14 cellular contexts compared by ENCODE assay signal in the genomic region with DNA sequence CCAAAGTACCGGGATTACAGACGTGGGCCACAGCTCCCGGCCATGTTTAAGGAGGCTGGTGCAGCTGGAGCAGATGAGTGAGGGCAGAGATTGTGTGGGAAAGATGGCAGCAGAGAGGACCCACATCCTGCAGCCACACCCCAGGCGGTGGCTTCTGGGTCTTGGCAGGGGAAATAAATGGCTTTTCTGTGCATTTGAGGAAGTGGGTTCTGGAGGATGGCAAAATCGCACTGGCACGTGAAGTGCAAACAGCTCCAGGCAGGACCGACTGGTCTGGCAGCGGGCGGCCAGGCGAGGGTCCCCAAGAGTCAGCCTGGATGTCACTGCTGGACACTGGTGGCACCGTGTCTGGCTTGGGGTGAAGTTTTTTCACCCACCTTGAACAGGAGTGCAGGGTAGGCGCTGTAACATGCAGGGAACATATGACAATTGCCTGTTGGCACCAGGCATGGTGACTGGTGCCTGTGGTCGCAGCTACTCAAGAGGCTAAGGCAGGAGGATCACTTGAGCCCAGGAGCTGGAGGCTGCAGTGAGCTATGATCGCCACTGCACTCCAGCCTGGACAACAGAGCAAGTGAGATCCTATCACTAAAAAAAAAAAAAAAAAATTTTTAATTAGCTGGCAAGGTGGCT. TPM values are rescaled to one million over a fixed set of nuclear protein-coding genes. Genes with fewer than 3 reads are reported as not detected.
A peak's percentile ranks its signal among the peaks of the same experiment; 100 is the strongest.
DNase-seq lines count a peak whose midpoint lies in the region; ATAC-seq and TF ChIP-seq lines count a peak whose summit lies in the region.
"Had no signal": no experiment of that assay in that cellular context is flagged by ENCODE, and none has a peak within 500 bp of the region (broad histone marks: within the 10 kb centered on the region; RNA-seq: fewer than 3 reads in every experiment).

No MANE protein-coding gene starts in this region.

- TF ChIP-seq CTCF in left ventricle myocardium inferior (IDR thresholded peaks at IDR 0.05; ENCODE audit: borderline replicate concordance) (no peak), Peyer's patch (IDR thresholded peaks at IDR 0.05) (no peak)

- H3K27me3 Mint-ChIP-seq in activated naive CD8-positive, alpha-beta T cell treated with anti-CD3 and anti-CD28 coated beads for 36 hours = no peaks in the 10 kb centered on the region
- no peaks in the 10 kb centered on the region for H3K27me3 Mint-ChIP-seq in stimulated activated naive CD8-positive, alpha-beta T cell treated with anti-CD3 and anti-CD28 coated beads, Interleukin-15, amount 100 ng/mL, for 72 hours

- no peaks in the 10 kb centered on the region for H3K36me3 ChIP-seq in left ventricle myocardium inferior
- H3K36me3 ChIP-seq in Peyer's patch = peaks cover 0 to 24% (median 0%) of the 10 kb centered on the region in 3 donors
- H3K36me3 ChIP-seq: heart right ventricle, transverse colon had no signal

- no peaks in the 10 kb centered on the region for H3K9me3 ChIP-seq in left ventricle myocardium inferior (replicated peaks)
- no peaks in the 10 kb centered on the region for H3K9me3 ChIP-seq in Peyer's patch
- H3K9me3 ChIP-seq: heart right ventricle, transverse colon had no signal

- ATAC-seq in left ventricle myocardium superior (no peak), GM19324 (IDR thresholded peaks at IDR 0.05; ENCODE audit: low FRiP score, unreplicated experiment) (no peak)
- peak; percentile 60 for ATAC-seq in stimulated activated naive CD8-positive, alpha-beta T cell treated with anti-CD3 and anti-CD28 coated beads, Interleukin-15, amount 100 ng/mL, for 72 hours

- H3K4me1 ChIP-seq in left ventricle myocardium inferior (no peaks in the 10 kb centered on the region), Peyer's patch (peaks cover 0 to 9% (median 0%) of the 10 kb centered on the region in 4 donors)

- H3K36me3 Mint-ChIP-seq in activated naive CD8-positive, alpha-beta T cell treated with anti-CD3 and anti-CD28 coated beads for 36 hours = no peaks in the 10 kb centered on the region

- intact Hi-C loops in left ventricle myocardium superior (cut with micrococcal nuclease) = no loop called here
- intact Hi-C loops in left ventricle myocardium inferior (cut with micrococcal nuclease) = no loop called here

- TF ChIP-seq POLR2A in Peyer's patch (IDR thresholded peaks at IDR 0.05) = no peak

- H3K27ac ChIP-seq in left ventricle myocardium inferior (replicated peaks) (no peak overlapping the region), Peyer's patch (no peak overlapping the region)
- H3K27ac ChIP-seq: heart right ventricle, transverse colon had no signal

- DNase-seq in left ventricle myocardium superior = peak; percentile 42
- no peak for DNase-seq in left ventricle myocardium inferior
- DNase-seq in Peyer's patch = peak in 2 of 3 donors; percentile 48 to 55
- DNase-seq in activated naive CD8-positive, alpha-beta T cell treated with anti-CD3 and anti-CD28 coated beads for 36 hours = no peak
- DNase-seq in stimulated activated naive CD8-positive, alpha-beta T cell treated with anti-CD3 and anti-CD28 coated beads, Interleukin-15, amount 100 ng/mL, for 72 hours = no peak
- DNase-seq in NCI-H1105 (lab: John Stamatoyannopoulos, UW) = no peak
- no peak for DNase-seq in DMS53 treated with DMSO at 0.1 percent for 48 hours (lab: John Stamatoyannopoulos, UW; ENCODE audit: unreplicated experiment)
- DNase-seq: activated CD4-positive, alpha-beta T cell treated with anti-CD3 and anti-CD28 coated beads for 4 hours; SHP77; transverse colon had no signal

- peaks cover 17% of the 10 kb centered on the region for H3K4me1 Mint-ChIP-seq in activated naive CD8-positive, alpha-beta T cell treated with anti-CD3 and anti-CD28 coated beads for 36 hours
- peaks cover 35% of the 10 kb centered on the region for H3K4me1 Mint-ChIP-seq in stimulated activated naive CD8-positive, alpha-beta T cell treated with anti-CD3 and anti-CD28 coated beads, Interleukin-15, amount 100 ng/mL, for 72 hours

- peak overlapping the region; percentile 2 for H3K27ac Mint-ChIP-seq in activated naive CD8-positive, alpha-beta T cell treated with anti-CD3 and anti-CD28 coated beads for 36 hours
- H3K27ac Mint-ChIP-seq in stimulated activated naive CD8-positive, alpha-beta T cell treated with anti-CD3 and anti-CD28 coated beads, Interleukin-15, amount 100 ng/mL, for 72 hours = peak overlapping the region; percentile 4 to 78

- peaks cover 89% of the 10 kb centered on the region for H3K27me3 ChIP-seq in left ventricle myocardium inferior (ENCODE audit: low read depth)
- H3K27me3 ChIP-seq in Peyer's patch = no peaks in the 10 kb centered on the region

- no peaks in the 10 kb centered on the region for H3K9me3 Mint-ChIP-seq in activated naive CD8-positive, alpha-beta T cell treated with anti-CD3 and anti-CD28 coated beads for 36 hours
- no peaks in the 10 kb centered on the region for H3K9me3 Mint-ChIP-seq in stimulated activated naive CD8-positive, alpha-beta T cell treated with anti-CD3 and anti-CD28 coated beads, Interleukin-15, amount 100 ng/mL, for 72 hours

- H3K4me3 ChIP-seq in left ventricle myocardium inferior (no peak overlapping the region), Peyer's patch (peak overlapping the region in 1 of 4 donors; percentile 9)
- H3K4me3 ChIP-seq: heart right ventricle, transverse colon had no signal

- H3K4me3 Mint-ChIP-seq in activated naive CD8-positive, alpha-beta T cell treated with anti-CD3 and anti-CD28 coated beads for 36 hours = no peak overlapping the region
- peak overlapping the region; percentile 2 to 60 for H3K4me3 Mint-ChIP-seq in stimulated activated naive CD8-positive, alpha-beta T cell treated with anti-CD3 and anti-CD28 coated beads, Interleukin-15, amount 100 ng/mL, for 72 hours

RNA-seq across cellular contexts. Expression of a gene that starts 8.4 kb away (rescaled TPM):
- total RNA-seq in left ventricle myocardium superior = not detected
- total RNA-seq in left ventricle myocardium inferior = not detected
- total RNA-seq in Peyer's patch = 100 to 1,000 TPM in 3 of 4 donors, 10 to 100 TPM in 1; 13.2 to 154 (median 127) TPM
- not detected for total RNA-seq in activated naive CD8-positive, alpha-beta T cell treated with anti-CD3 and anti-CD28 coated beads for 36 hours
- total RNA-seq: heart right ventricle had no signal

RNA-seq across cellular contexts. Expression of a gene that starts 17.9 kb away (rescaled TPM):
- total RNA-seq in left ventricle myocardium superior (not detected), left ventricle myocardium inferior (not detected), Peyer's patch (not detected)
- 1 to 10 TPM; 1.7 to 1.8 TPM for total RNA-seq in activated naive CD8-positive, alpha-beta T cell treated with anti-CD3 and anti-CD28 coated beads for 36 hours
- total RNA-seq: astrocyte, heart right ventricle, HT-29, transverse colon had no signal

RNA-seq across cellular contexts. Expression of a gene that starts 44.4 kb away (rescaled TPM):
- 1.5 TPM for total RNA-seq in left ventricle myocardium superior
- total RNA-seq in left ventricle myocardium inferior = 1.7 TPM
- total RNA-seq in Peyer's patch = 10 to 100 TPM in 1 of 4 donors, 1 to 10 TPM in 3; 4.0 to 32.2 (median 5.4) TPM
- 10 to 100 TPM; 90.3 to 91.1 TPM for total RNA-seq in activated naive CD8-positive, alpha-beta T cell treated with anti-CD3 and anti-CD28 coated beads for 36 hours

RNA-seq across cellular contexts. Expression of a gene that starts 52.1 kb away (rescaled TPM):
- total RNA-seq in left ventricle myocardium superior = 0.97 TPM
- 0.71 TPM for total RNA-seq in left ventricle myocardium inferior
- total RNA-seq in Peyer's patch = 10 to 100 TPM in 1 of 4 donors, 1 to 10 TPM in 3; 2.3 to 41.3 (median 5.3) TPM
- total RNA-seq in activated naive CD8-positive, alpha-beta T cell treated with anti-CD3 and anti-CD28 coated beads for 36 hours = 10 to 100 TPM; 35.8 to 38.7 TPM

RNA-seq across cellular contexts. Expression of a gene that starts 56.3 kb away (rescaled TPM):
- total RNA-seq in left ventricle myocardium superior (720 TPM), left ventricle myocardium inferior (767 TPM), Peyer's patch (100 to 1,000 TPM; 456 to 824 (median 599) TPM)
- 1,000 to 10,000 TPM; 3,144 to 3,196 TPM for total RNA-seq in activated naive CD8-positive, alpha-beta T cell treated with anti-CD3 and anti-CD28 coated beads for 36 hours

Comparison
In these comparisons a context has a peak if more than half of its experiments do, and no peak if none do; other contexts are left out.
1. DNase-seq: peak in left ventricle myocardium superior (single experiment) and Peyer's patch (2 of 3); none in left ventricle myocardium inferior (single experiment), activated naive CD8-positive, alpha-beta T cell treated with anti-CD3 and anti-CD28 coated beads for 36 hours (single experiment), stimulated activated naive CD8-positive, alpha-beta T cell treated with anti-CD3 and anti-CD28 coated beads, Interleukin-15, amount 100 ng/mL, for 72 hours (0 of 2), NCI-H1105 (single experiment) and DMS53 treated with DMSO at 0.1 percent for 48 hours (single experiment).
2. RNA of a gene that starts 8.4 kb away (total RNA-seq): 13.2 to 154 TPM in Peyer's patch; not detected in activated naive CD8-positive, alpha-beta T cell treated with anti-CD3 and anti-CD28 coated beads for 36 hours, not detected in left ventricle myocardium superior (single experiment) and not detected in left ventricle myocardium inferior (single experiment); every median in the first group is over 10 times any median in the second.